ENCODE assay signal across 1 cellular context in genomic region chr11:109697140-109697843, GRCh38.
TF ChIP-seq lines count a peak whose summit lies in the region.

No MANE protein-coding gene starts in this region.

TF ChIP-seq in SK-N-SH treated with all-trans-retinoic acid at 6 μM for 48 hours, 23 proteins besides CTCF, POLR2A, EP300 and RAD21 (continued from another document):
- TF ChIP-seq PATZ1 (CRISPR knock-in tag; IDR thresholded peaks at IDR 0.05; ENCODE audit: borderline replicate concordance): no peak
- no peak for TF ChIP-seq TSHZ2 (CRISPR knock-in tag; IDR thresholded peaks at IDR 0.05)
- no peak for TF ChIP-seq ZNF70 (CRISPR knock-in tag; IDR thresholded peaks at IDR 0.05)
- TF ChIP-seq CSDC2 (CRISPR knock-in tag; IDR thresholded peaks at IDR 0.05): no peak
- TF ChIP-seq ZFP30 (CRISPR knock-in tag; IDR thresholded peaks at IDR 0.05): no peak
- TF ChIP-seq RARB (CRISPR knock-in tag; IDR thresholded peaks at IDR 0.05): no peak
- TF ChIP-seq TOX (CRISPR knock-in tag; IDR thresholded peaks at IDR 0.05; ENCODE audit: borderline replicate concordance): no peak
- TF ChIP-seq ZNF8 (CRISPR knock-in tag; IDR thresholded peaks at IDR 0.05): no peak
TF ChIP-seq in SK-N-SH treated with all-trans-retinoic acid at 6 μM for 48 hours: peak in this region for 0.
